Comparison of ENCODE assay signal across 11 cellular contexts in genomic region chr4:166763018-166763417, GRCh38.
"Had no signal": no experiment of that assay in that cellular context is flagged by ENCODE, and none has a peak within 500 bp of the region (broad histone marks: within the 10 kb centered on the region; RNA-seq: fewer than 3 reads in every experiment).

No MANE protein-coding gene starts in this region.

- H2AFZ ChIP-seq: GM23248, GM23338 had no signal

- H3K9ac ChIP-seq: GM23248 had no signal

- ATAC-seq: GM23338, HCT116 had no signal

- H3K27ac Mint-ChIP-seq: GM23338, H9, HFFc6 had no signal

- H3K36me3 ChIP-seq: HAP-1 had no signal

- DNase-seq: GM23248, GOT3, H7, H9, HCEC 1CT, HFFc6 had no signal

- FAIRE-seq: H1, H54 had no signal

- H3K4me3 Mint-ChIP-seq: GM23338, H9, HFFc6 had no signal

- H3K4me2 ChIP-seq: GM23338 had no signal

- H3K9me3 ChIP-seq: HAP-1 had no signal

- H3K27ac ChIP-seq: GM23248 had no signal

- H3K4me3 ChIP-seq: GM23248, GM23338, HAP-1 had no signal

- H3K4me1 ChIP-seq: HAP-1 had no signal

- H3K4me1 Mint-ChIP-seq: GM23338, H9 had no signal
